ENCODE assay signal across 8 cellular contexts in the genomic region with DNA sequence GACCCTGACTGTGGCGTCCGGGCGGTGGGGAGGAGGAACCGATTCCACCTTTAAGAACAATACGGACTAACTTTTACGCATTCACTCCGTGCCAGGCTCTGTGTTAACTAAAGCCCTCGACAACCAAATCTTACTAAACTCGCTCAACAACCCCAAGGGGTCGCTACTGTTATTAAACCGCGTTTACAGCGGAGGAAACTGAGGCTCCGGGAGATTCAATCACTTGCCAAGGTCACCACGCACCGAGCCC. TPM values are rescaled to one million over a fixed set of nuclear protein-coding genes. Genes with fewer than 3 reads are reported as not detected.
A peak's percentile ranks its signal among the peaks of the same experiment; 100 is the strongest.
DNase-seq lines count a peak whose midpoint lies in the region; ATAC-seq and TF ChIP-seq lines count a peak whose summit lies in the region.

No MANE protein-coding gene starts in this region.

- peak overlapping the region; percentile 77 for H3K27ac Mint-ChIP-seq in stimulated activated naive CD8-positive, alpha-beta T cell treated with anti-CD3 and anti-CD28 coated beads, Interleukin-15, Interleukin-2, amounts not matched to agents 100 ng/mL and 50 ng/mL, for 24 hours
- H3K27ac Mint-ChIP-seq in activated naive CD8-positive, alpha-beta T cell treated with anti-CD3 and anti-CD28 coated beads, Interleukin-2, amount 10 ng/mL, durations not matched to agents 7 days and 5 days = no peak overlapping the region

- no peak overlapping the region for H3K27ac ChIP-seq in right lobe of liver
- H3K27ac ChIP-seq in upper lobe of right lung = no peak overlapping the region

- H3K4me1 ChIP-seq in right lobe of liver (peaks cover 0 to 13% (median 0%) of the 10 kb centered on the region in 4 donors), upper lobe of right lung (no peaks in the 10 kb centered on the region)

- TF ChIP-seq POLR2A in right lobe of liver (IDR thresholded peaks at IDR 0.05) = no peak

- POLR2A ChIA-PET in activated naive CD8-positive, alpha-beta T cell treated with anti-CD3 and anti-CD28 coated beads, Interleukin-2, amount 10 ng/mL, durations not matched to agents 7 days and 5 days (lab: Charles Lee) = no interaction called here

- H3K4me1 Mint-ChIP-seq in stimulated activated naive CD8-positive, alpha-beta T cell treated with anti-CD3 and anti-CD28 coated beads, Interleukin-15, Interleukin-2, amounts not matched to agents 100 ng/mL and 50 ng/mL, for 24 hours (ENCODE audit: low read depth) = peaks cover 16% of the 10 kb centered on the region
- H3K4me1 Mint-ChIP-seq in activated naive CD8-positive, alpha-beta T cell treated with anti-CD3 and anti-CD28 coated beads, Interleukin-2, amount 10 ng/mL, durations not matched to agents 7 days and 5 days = peaks cover 12% of the 10 kb centered on the region

- H3K36me3 ChIP-seq in right lobe of liver (peaks cover 0 to 5% (median under 1%) of the 10 kb centered on the region in 4 donors), upper lobe of right lung (peaks cover 11% of the 10 kb centered on the region)

- no peak for DNase-seq in stimulated activated naive CD8-positive, alpha-beta T cell treated with anti-CD3 and anti-CD28 coated beads, Interleukin-15, Interleukin-2, amounts not matched to agents 100 U/mL and 50 U/mL, for 24 hours
- DNase-seq in activated naive CD8-positive, alpha-beta T cell treated with anti-CD3 and anti-CD28 coated beads, Interleukin-2, amount 10 ng/mL, durations not matched to agents 7 days and 5 days = no peak
- DNase-seq in right lobe of liver = no peak
- DNase-seq in upper lobe of right lung = no peak
- no peak for DNase-seq in NCI-H226
- no peak for DNase-seq in NCI-H187 (lab: John Stamatoyannopoulos, UW)

- intact Hi-C loops in right lobe of liver (cut with DNase I) = loop anchor here in 1 of 2 donors (10.0 kb wide), 1 partner anchor 45 kb away; the partner anchor contains the start of gene ASF1B
- intact Hi-C loops in upper lobe of right lung (cut with DNase I) = no loop called here

- peak overlapping the region in 2 of 3 donors; percentile 18 to 83 for H3K4me3 ChIP-seq in right lobe of liver
- peak overlapping the region; percentile 49 for H3K4me3 ChIP-seq in upper lobe of right lung

- WGBS in right lobe of liver (ENCODE audit: insufficient coverage, low coverage, low lambda C conversion rate, missing lambda C conversion rate) = 23% methylated on average over 14 of the region's 16 CpGs

- H3K27me3 ChIP-seq in right lobe of liver = no peaks in the 10 kb centered on the region
- H3K27me3 ChIP-seq in upper lobe of right lung = no peaks in the 10 kb centered on the region

- H3K27me3 Mint-ChIP-seq in stimulated activated naive CD8-positive, alpha-beta T cell treated with anti-CD3 and anti-CD28 coated beads, Interleukin-15, Interleukin-2, amounts not matched to agents 100 ng/mL and 50 ng/mL, for 24 hours = no peaks in the 10 kb centered on the region
- H3K27me3 Mint-ChIP-seq in activated naive CD8-positive, alpha-beta T cell treated with anti-CD3 and anti-CD28 coated beads, Interleukin-2, amount 10 ng/mL, durations not matched to agents 7 days and 5 days = no peaks in the 10 kb centered on the region

- peaks cover 0 to 4% (median 0%) of the 10 kb centered on the region in 4 donors for H3K9me3 ChIP-seq in right lobe of liver
- H3K9me3 ChIP-seq in upper lobe of right lung = peaks cover 9% of the 10 kb centered on the region

- peaks cover 23% of the 10 kb centered on the region for H3K36me3 Mint-ChIP-seq in stimulated activated naive CD8-positive, alpha-beta T cell treated with anti-CD3 and anti-CD28 coated beads, Interleukin-15, Interleukin-2, amounts not matched to agents 100 ng/mL and 50 ng/mL, for 24 hours (ENCODE audit: low read depth)
- H3K36me3 Mint-ChIP-seq in activated naive CD8-positive, alpha-beta T cell treated with anti-CD3 and anti-CD28 coated beads, Interleukin-2, amount 10 ng/mL, durations not matched to agents 7 days and 5 days = peaks cover 22% of the 10 kb centered on the region

- H3K4me3 Mint-ChIP-seq in stimulated activated naive CD8-positive, alpha-beta T cell treated with anti-CD3 and anti-CD28 coated beads, Interleukin-15, Interleukin-2, amounts not matched to agents 100 ng/mL and 50 ng/mL, for 24 hours = peak overlapping the region; percentile 77
- H3K4me3 Mint-ChIP-seq in activated naive CD8-positive, alpha-beta T cell treated with anti-CD3 and anti-CD28 coated beads, Interleukin-2, amount 10 ng/mL, durations not matched to agents 7 days and 5 days = peak overlapping the region; percentile 66

- TF ChIP-seq CTCF in right lobe of liver (IDR thresholded peaks at IDR 0.05) (no peak), upper lobe of right lung (IDR thresholded peaks at IDR 0.05) (peak; percentile 18)

- H3K9me3 Mint-ChIP-seq in stimulated activated naive CD8-positive, alpha-beta T cell treated with anti-CD3 and anti-CD28 coated beads, Interleukin-15, Interleukin-2, amounts not matched to agents 100 ng/mL and 50 ng/mL, for 24 hours = peaks cover 6% of the 10 kb centered on the region
- peaks cover 6% of the 10 kb centered on the region for H3K9me3 Mint-ChIP-seq in activated naive CD8-positive, alpha-beta T cell treated with anti-CD3 and anti-CD28 coated beads, Interleukin-2, amount 10 ng/mL, durations not matched to agents 7 days and 5 days

- ATAC-seq in stimulated activated naive CD8-positive, alpha-beta T cell treated with anti-CD3 and anti-CD28 coated beads, Interleukin-15, Interleukin-2, amounts not matched to agents 100 U/mL and 50 U/mL, for 24 hours = no peak
- no peak for ATAC-seq in activated naive CD8-positive, alpha-beta T cell treated with anti-CD3 and anti-CD28 coated beads, Interleukin-2, amount 10 ng/mL, durations not matched to agents 7 days and 5 days (ENCODE audit: low read depth)
- ATAC-seq in right lobe of liver (no peak), upper lobe of right lung (no peak), GM21423 (IDR thresholded peaks at IDR 0.05; ENCODE audit: unreplicated experiment) (no peak)

RNA-seq across cellular contexts. Expression of gene SAMD1, which starts 1.2 kb away (rescaled TPM):
- total RNA-seq in activated naive CD8-positive, alpha-beta T cell treated with anti-CD3 and anti-CD28 coated beads, Interleukin-2, amount 10 ng/mL, durations not matched to agents 7 days and 5 days = 10 to 100 TPM; 58.3 to 65.6 TPM
- total RNA-seq in right lobe of liver (10 to 100 TPM in 5 of 6 experiments, 1 to 10 TPM in 1; 10.0 to 25.3 (median 15.6) TPM), upper lobe of right lung (45.9 TPM)

RNA-seq across cellular contexts. Expression of gene C19orf67, which starts 3.8 kb away (rescaled TPM):
- total RNA-seq in activated naive CD8-positive, alpha-beta T cell treated with anti-CD3 and anti-CD28 coated beads, Interleukin-2, amount 10 ng/mL, durations not matched to agents 7 days and 5 days = not detected
- total RNA-seq in right lobe of liver (under 1 TPM in 1 of 6 experiments, not detected in 5; 0.27 TPM), upper lobe of right lung (not detected)

RNA-seq across cellular contexts. Expression of gene MISP3, which starts 16.8 kb away (rescaled TPM):
- total RNA-seq in activated naive CD8-positive, alpha-beta T cell treated with anti-CD3 and anti-CD28 coated beads, Interleukin-2, amount 10 ng/mL, durations not matched to agents 7 days and 5 days = 1 to 10 TPM; 1.1 to 1.6 TPM
- total RNA-seq in right lobe of liver (10 to 100 TPM in 1 of 6 experiments, 1 to 10 TPM in 5; 3.6 to 12.0 (median 6.1) TPM), upper lobe of right lung (6.7 TPM)

RNA-seq across cellular contexts. Expression of gene PALM3, which starts 27.5 kb away (rescaled TPM):
- not detected for total RNA-seq in activated naive CD8-positive, alpha-beta T cell treated with anti-CD3 and anti-CD28 coated beads, Interleukin-2, amount 10 ng/mL, durations not matched to agents 7 days and 5 days
- total RNA-seq in right lobe of liver (10 to 100 TPM in 4 of 6 experiments, 1 to 10 TPM in 2; 5.3 to 33.9 (median 17.0) TPM), upper lobe of right lung (10.0 TPM)

RNA-seq across cellular contexts. Expression of gene PRKACA, which starts 28.2 kb away (rescaled TPM):
- 10 to 100 TPM; 64.1 to 66.9 TPM for total RNA-seq in activated naive CD8-positive, alpha-beta T cell treated with anti-CD3 and anti-CD28 coated beads, Interleukin-2, amount 10 ng/mL, durations not matched to agents 7 days and 5 days
- total RNA-seq in right lobe of liver (10 to 100 TPM; 54.8 to 87.5 (median 63.1) TPM), upper lobe of right lung (85.7 TPM)
